In the genomic region with DNA sequence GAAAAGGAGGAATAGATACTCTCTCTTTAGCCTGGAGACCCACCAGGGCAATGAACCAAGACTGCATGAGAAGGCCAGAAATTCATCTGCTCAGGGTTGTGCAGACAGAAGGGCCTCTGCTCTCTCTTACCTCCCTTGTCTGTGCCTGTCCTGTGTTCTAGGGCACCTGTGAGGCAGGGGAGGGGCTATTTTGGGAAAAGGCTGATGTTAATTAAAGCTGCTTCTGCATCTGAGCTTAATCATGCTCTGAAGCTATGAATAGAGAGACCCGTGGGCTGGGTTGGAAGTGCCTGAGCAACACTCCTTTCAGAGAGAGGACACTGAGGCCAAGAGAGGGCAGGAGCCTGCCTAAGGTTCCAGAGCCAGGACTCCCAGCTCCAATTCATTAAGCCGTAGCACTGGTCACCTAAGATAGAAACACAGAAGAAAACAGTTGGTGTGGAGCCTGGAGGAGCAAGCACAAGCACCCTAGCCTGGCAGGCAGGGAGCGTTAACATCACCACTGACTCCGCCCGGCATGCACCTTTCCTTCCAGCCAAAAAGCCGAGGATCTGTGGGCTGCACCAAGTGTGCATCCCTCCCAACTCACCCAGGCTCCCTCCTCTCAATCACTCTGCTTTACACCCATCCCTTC, we compare ENCODE assay signal across 10 cellular contexts. TPM values are rescaled to one million over a fixed set of nuclear protein-coding genes. Genes with fewer than 3 reads are reported as not detected.
DNase-seq lines count a peak whose midpoint lies in the region; ATAC-seq, FAIRE-seq and TF ChIP-seq lines count a peak whose summit lies in the region.
"Had no signal": no experiment of that assay in that cellular context is flagged by ENCODE, and none has a peak within 500 bp of the region (broad histone marks: within the 10 kb centered on the region; RNA-seq: fewer than 3 reads in every experiment).

No MANE protein-coding gene starts in this region.

- TF ChIP-seq POLR2A in A549 (IDR thresholded peaks at IDR 0.05; ENCODE audit: low read length): no peak

- H3K79me2 ChIP-seq in OCI-LY3 (ENCODE audit: low read length): no peaks in the 10 kb centered on the region

- H4K20me1 ChIP-seq in OCI-LY3 (ENCODE audit: insufficient read depth, low read length): no peaks in the 10 kb centered on the region

- TF ChIP-seq CTCF in A549 (IDR thresholded peaks at IDR 0.05): no peak
- no peak for TF ChIP-seq CTCF in OCI-LY3 (IDR thresholded peaks at IDR 0.05; ENCODE audit: low read depth, low read length)
- TF ChIP-seq CTCF in foreskin keratinocyte (conservative IDR thresholded peaks at IDR 0.05): no peak

- peak overlapping the region; percentile 53; the same call in 1 of the 2 replicates for H2AFZ ChIP-seq in OCI-LY3 (ENCODE audit: low read depth, low read length)

- POLR2A ChIA-PET in A549 (lab: Yijun Ruan, JAX): interaction anchor here (1.3 kb wide), 1 partner anchor 47 kb away, joined by 3 read pairs; a partner anchor contains a TSS

- H3K9me3 ChIP-seq in A549: no peaks in the 10 kb centered on the region
- no peaks in the 10 kb centered on the region for H3K9me3 ChIP-seq in OCI-LY3 (ENCODE audit: insufficient read depth, low read length)
- H3K9me3 ChIP-seq: gastroesophageal sphincter, neutrophil had no signal

- FAIRE-seq in A549 (lab: Jason Lieb, UNC): no peak

- H3K27me3 ChIP-seq in OCI-LY3 (ENCODE audit: low read depth, low read length) (no peaks in the 10 kb centered on the region), foreskin keratinocyte (no peaks in the 10 kb centered on the region)
- H3K27me3 ChIP-seq: gastroesophageal sphincter, neutrophil had no signal

- CTCF ChIA-PET in A549 (lab: Yijun Ruan, JAX): interaction anchor here (0.6 to 16.3 kb wide), 25 partner anchors 10 to 920 kb away, joined by 3 to 392 read pairs (median 4); a partner anchor contains a TSS

- H3K9ac ChIP-seq in OCI-LY3 (ENCODE audit: low read length): no peak overlapping the region

- H3K4me3 ChIP-seq in A549 (no peak overlapping the region), OCI-LY3 (ENCODE audit: low read length) (no peak overlapping the region)
- H3K4me3 ChIP-seq: gastroesophageal sphincter had no signal

- H3K4me2 ChIP-seq in A549 (no peak overlapping the region), OCI-LY3 (ENCODE audit: low read length) (no peak overlapping the region)

- no peak for DNase-seq in A549 (ENCODE audit: low read depth in 1 of 2, low spot score in 1 of 2)
- no peak for DNase-seq in foreskin keratinocyte
- no peak for DNase-seq in 8988T
- no peak for DNase-seq in NOMO-1 (lab: John Stamatoyannopoulos, UW; ENCODE audit: unreplicated experiment in 2 of 2)
- DNase-seq in NCI-H345 (lab: John Stamatoyannopoulos, UW): no peak
- DNase-seq in activated gamma-delta T cell treated with Interleukin-2 at 50 U/mL for 16 hours: no peak

- TF ChIP-seq RAD21 in A549 (conservative IDR thresholded peaks at IDR 0.05 in 1 of 2, IDR thresholded peaks at IDR 0.05 in 1 of 2): no peak

- H3K36me3 ChIP-seq in OCI-LY3 (replicated peaks; ENCODE audit: low read depth, low read length): no peaks in the 10 kb centered on the region
- H3K36me3 ChIP-seq: gastroesophageal sphincter, neutrophil had no signal

- H3K4me1 ChIP-seq in A549: 0 out of 3 replicates have a peak, but pooled peaks cover 3% of the 10 kb centered on the region
- peaks cover 35% of the 10 kb centered on the region for H3K4me1 ChIP-seq in OCI-LY3 (ENCODE audit: low read length)
- H3K4me1 ChIP-seq in foreskin keratinocyte: no peaks in the 10 kb centered on the region

- no peak overlapping the region for H3K27ac ChIP-seq in A549
- no peak overlapping the region for H3K27ac ChIP-seq in OCI-LY3 (ENCODE audit: low read length)
- no peak overlapping the region for H3K27ac ChIP-seq in foreskin keratinocyte
- H3K27ac ChIP-seq: gastroesophageal sphincter, neutrophil had no signal

- no peak for TF ChIP-seq EP300 in A549 (IDR thresholded peaks at IDR 0.05)

- ATAC-seq in A549 (peak; percentile 11 to 15; a peak in 4 of 6 replicates), GM21381 (IDR thresholded peaks at IDR 0.05; ENCODE audit: unreplicated experiment) (peak; percentile 14), foreskin keratinocyte (peak; percentile 8)

- 75% methylated on average over 6 of the region's 6 CpGs for whole genome bisulfite sequencing in A549 (ENCODE audit: missing lambda C conversion rate)

TF ChIP-seq in A549, 52 proteins besides CTCF, POLR2A, EP300 and RAD21:
- TF ChIP-seq ZSCAN20 (CRISPR knock-in tag; IDR thresholded peaks at IDR 0.05) (no peak), TP53 (CRISPR knock-in tag; IDR thresholded peaks at IDR 0.05) (no peak), KDM5A (IDR thresholded peaks at IDR 0.05) (no peak), MAZ (IDR thresholded peaks at IDR 0.05; ENCODE audit: borderline replicate concordance, low read depth, low read length) (no peak), JUNB (IDR thresholded peaks at IDR 0.05) (no peak), ZFP36 (IDR thresholded peaks at IDR 0.05; ENCODE audit: borderline replicate concordance, partially characterized antibody) (no peak), NFE2L2 (conservative IDR thresholded peaks at IDR 0.05; ENCODE audit: low read length) (no peak), PHF8 (IDR thresholded peaks at IDR 0.05; ENCODE audit: borderline replicate concordance, low read depth) (no peak), RARB (CRISPR knock-in tag; IDR thresholded peaks at IDR 0.05) (no peak), RFX5 (IDR thresholded peaks at IDR 0.05) (no peak), BHLHE40 (IDR thresholded peaks at IDR 0.05; ENCODE audit: low read depth, low read length) (no peak), HDAC2 (IDR thresholded peaks at IDR 0.05) (no peak), CEBPB (IDR thresholded peaks at IDR 0.05) (no peak), CBX8 (IDR thresholded peaks at IDR 0.05) (no peak)
- TF ChIP-seq, protein P1, sequence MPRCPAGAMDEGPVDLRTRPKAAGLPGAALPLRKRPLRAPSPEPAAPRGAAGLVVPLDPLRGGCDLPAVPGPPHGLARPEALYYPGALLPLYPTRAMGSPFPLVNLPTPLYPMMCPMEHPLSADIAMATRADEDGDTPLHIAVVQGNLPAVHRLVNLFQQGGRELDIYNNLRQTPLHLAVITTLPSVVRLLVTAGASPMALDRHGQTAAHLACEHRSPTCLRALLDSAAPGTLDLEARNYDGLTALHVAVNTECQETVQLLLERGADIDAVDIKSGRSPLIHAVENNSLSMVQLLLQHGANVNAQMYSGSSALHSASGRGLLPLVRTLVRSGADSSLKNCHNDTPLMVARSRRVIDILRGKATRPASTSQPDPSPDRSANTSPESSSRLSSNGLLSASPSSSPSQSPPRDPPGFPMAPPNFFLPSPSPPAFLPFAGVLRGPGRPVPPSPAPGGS (IDR thresholded peaks at IDR 0.05): no peak
- TF ChIP-seq, protein P2, sequence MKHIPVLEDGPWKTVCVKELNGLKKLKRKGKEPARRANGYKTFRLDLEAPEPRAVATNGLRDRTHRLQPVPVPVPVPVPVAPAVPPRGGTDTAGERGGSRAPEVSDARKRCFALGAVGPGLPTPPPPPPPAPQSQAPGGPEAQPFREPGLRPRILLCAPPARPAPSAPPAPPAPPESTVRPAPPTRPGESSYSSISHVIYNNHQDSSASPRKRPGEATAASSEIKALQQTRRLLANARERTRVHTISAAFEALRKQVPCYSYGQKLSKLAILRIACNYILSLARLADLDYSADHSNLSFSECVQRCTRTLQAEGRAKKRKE (CRISPR knock-in tag; IDR thresholded peaks at IDR 0.05; ENCODE audit: low read depth): no peak
- TF ChIP-seq, protein P3, sequence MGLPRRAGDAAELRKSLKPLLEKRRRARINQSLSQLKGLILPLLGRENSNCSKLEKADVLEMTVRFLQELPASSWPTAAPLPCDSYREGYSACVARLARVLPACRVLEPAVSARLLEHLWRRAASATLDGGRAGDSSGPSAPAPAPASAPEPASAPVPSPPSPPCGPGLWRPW (IDR thresholded peaks at IDR 0.05): no peak

RNA-seq across cellular contexts. Expression of a gene that starts 31.4 kb away (rescaled TPM):
- polyA plus RNA-seq in A549 (2011; rRNA removed) (0.57 and 0.72 TPM in 2 replicates), A549 (2017; fragmentation: RNase III; extraction: RNeasy Plus Mini Kit Qiagen cat#74134 plus additional on column Dnase treatment) (0.61 to 0.92 TPM (median 0.76 TPM) in 3 replicates), foreskin keratinocyte (32.6 and 33.2 TPM in 2 replicates)
- 0.29 and 0.66 TPM in 2 replicates for polyA plus RNA-seq in A549 (2012; cell fraction: cytosol; rRNA removed)
- 1.4 and 3.1 TPM in 2 replicates for polyA plus RNA-seq in A549 (2012; cell fraction: nucleus; rRNA removed)
- 1.2 and 1.4 TPM in 2 replicates for polyA minus RNA-seq in A549 (2011; rRNA and poly(A)+ RNA removed)
- 27.2 and 27.4 TPM in 2 replicates for total RNA-seq in foreskin keratinocyte

RNA-seq across cellular contexts. Expression of a gene that starts 43.2 kb away (rescaled TPM):
- polyA plus RNA-seq in A549 (2011; rRNA removed) (not detected in 2 replicates), A549 (2017; fragmentation: RNase III; extraction: RNeasy Plus Mini Kit Qiagen cat#74134 plus additional on column Dnase treatment) (not detected in 3 replicates), foreskin keratinocyte (not detected in 2 replicates)
- polyA plus RNA-seq in A549 (2012; cell fraction: cytosol; rRNA removed): not detected in 2 replicates
- 0.02 TPM in 1 of 2 replicates, not detected in the other for polyA plus RNA-seq in A549 (2012; cell fraction: nucleus; rRNA removed)
- polyA minus RNA-seq in A549 (2011; rRNA and poly(A)+ RNA removed): not detected in 2 replicates
- not detected in 2 replicates for total RNA-seq in foreskin keratinocyte
- total RNA-seq: gastroesophageal sphincter had no signal

RNA-seq across cellular contexts. Expression of a gene that starts 47.2 kb away (rescaled TPM):
- polyA plus RNA-seq in A549 (2011; rRNA removed) (74.8 and 92.9 TPM in 2 replicates), A549 (2017; fragmentation: RNase III; extraction: RNeasy Plus Mini Kit Qiagen cat#74134 plus additional on column Dnase treatment) (114 to 116 TPM (median 115 TPM) in 3 replicates), foreskin keratinocyte (153 and 160 TPM in 2 replicates)
- polyA plus RNA-seq in A549 (2012; cell fraction: cytosol; rRNA removed): 29.7 and 31.5 TPM in 2 replicates
- 15.0 and 21.9 TPM in 2 replicates for polyA plus RNA-seq in A549 (2012; cell fraction: nucleus; rRNA removed)
- polyA minus RNA-seq in A549 (2011; rRNA and poly(A)+ RNA removed): 28.8 and 30.3 TPM in 2 replicates
- 149 TPM in 2 replicates for total RNA-seq in foreskin keratinocyte

RNA-seq across cellular contexts. Expression of a gene that starts 51.4 kb away (rescaled TPM):
- polyA plus RNA-seq in A549 (2011; rRNA removed): not detected in 2 replicates
- polyA plus RNA-seq in A549 (2012; cell fraction: cytosol; rRNA removed): not detected in 2 replicates
- polyA plus RNA-seq in A549 (2012; cell fraction: nucleus; rRNA removed): not detected in 2 replicates
- polyA plus RNA-seq in A549 (2017; fragmentation: RNase III; extraction: RNeasy Plus Mini Kit Qiagen cat#74134 plus additional on column Dnase treatment): not detected in 3 replicates
- polyA minus RNA-seq in A549 (2011; rRNA and poly(A)+ RNA removed): not detected in 2 replicates
- not detected in 2 replicates for total RNA-seq in foreskin keratinocyte
- not detected in 2 replicates for polyA plus RNA-seq in foreskin keratinocyte
